Comparison of ENCODE assay signal across 7 cellular contexts in genomic region chr20:32534661-32535240, GRCh38. TPM values are rescaled to one million over a fixed set of nuclear protein-coding genes. Genes with fewer than 3 reads are reported as not detected.
DNase-seq lines count a peak whose midpoint lies in the region; ATAC-seq and TF ChIP-seq lines count a peak whose summit lies in the region.

No MANE protein-coding gene starts in this region.

- H3K36me3 Mint-ChIP-seq in T-cell: peaks cover 3% of the 10 kb centered on the region
- peaks cover 0 to 8% of the 10 kb centered on the region in 2 donors for H3K36me3 Mint-ChIP-seq in activated naive CD4-positive, alpha-beta T cell treated with anti-CD3 and anti-CD28 coated beads, Interleukin-2, amount 50 U/mL, for 72 hours

- CTCF ChIA-PET in T-cell (lab: Charles Lee): interaction anchor here (0.6 to 3.7 kb wide), 10 partner anchors 10 to 402 kb away, joined by 3 to 18 read pairs (median 4); no protein-coding TSS in a partner anchor
- CTCF ChIA-PET in HEK293T (lab: Yijun Ruan, JAX): interaction anchor here (0.6 to 1.5 kb wide), 6 partner anchors 11 to 598 kb away, joined by 3 to 5 read pairs (median 3); no protein-coding TSS in a partner anchor

- no peaks in the 10 kb centered on the region for H3K27me3 Mint-ChIP-seq in T-cell

- peak overlapping the region; percentile 57 for H3K4me3 ChIP-seq in Jurkat, Clone E6-1 (ENCODE audit: low read length)

- peak overlapping the region; percentile 96 to 97 for H3K27ac Mint-ChIP-seq in T-cell
- H3K27ac Mint-ChIP-seq in activated naive CD4-positive, alpha-beta T cell treated with anti-CD3 and anti-CD28 coated beads, Interleukin-2, amount 50 U/mL, for 72 hours: peak overlapping the region; percentile 69 to 95

- H3K9me3 Mint-ChIP-seq in T-cell: no peaks in the 10 kb centered on the region
- H3K9me3 Mint-ChIP-seq in activated naive CD4-positive, alpha-beta T cell treated with anti-CD3 and anti-CD28 coated beads, Interleukin-2, amount 50 U/mL, for 72 hours: no peaks in the 10 kb centered on the region

- peak; percentile 87 for DNase-seq in Jurkat, Clone E6-1 (ENCODE audit: low read depth, low spot score)
- DNase-seq in T-cell (peak in 23 of 34 experiments; percentile 22 to 78 (median 40)), NCI-H2227 (lab: John Stamatoyannopoulos, UW; ENCODE audit: unreplicated experiment) (no peak), KG1 (lab: John Stamatoyannopoulos, UW) (no peak), HEK293T (ENCODE audit: extremely low spot score) (no peak)
- no peak for DNase-seq in activated naive CD4-positive, alpha-beta T cell treated with anti-CD3 and anti-CD28 coated beads, Interleukin-2, amount 50 U/mL, for 72 hours (ENCODE audit: low spot score in 2 of 2)
- DNase-seq in stimulated activated CD4-positive, alpha-beta T cell treated with anti-CD3 and anti-CD28 coated beads, Interleukin-2, amount 100 ng/mL, for 4 hours (ENCODE audit: low read depth): peak; percentile 70

- ATAC-seq in T-cell (replicated peaks in 1 of 4): peak; percentile 35 to 51 (median 42)
- ATAC-seq in activated naive CD4-positive, alpha-beta T cell treated with anti-CD3 and anti-CD28 coated beads, Interleukin-2, amount 50 U/mL, for 72 hours: peak; percentile 44 to 50

- POLR2A ChIA-PET in T-cell (lab: Charles Lee) (interaction anchor here (0.6 to 0.7 kb wide), 15 partner anchors 9 to 1278 kb away, joined by 3 to 15 read pairs (median 4); no protein-coding TSS in a partner anchor), HEK293T (lab: Yijun Ruan, JAX) (no interaction called here)

- peaks cover 83 to 87% (median 86%) of the 10 kb centered on the region in 3 donors for H3K4me1 Mint-ChIP-seq in T-cell

- H3K4me3 Mint-ChIP-seq in T-cell: peak overlapping the region; percentile 74 to 81 (median 75)

TF ChIP-seq in HEK293T, 16 proteins besides CTCF, POLR2A, EP300 and RAD21:
- no peak for TF ChIP-seq FOXA1 (IDR thresholded peaks at IDR 0.05)

RNA-seq across cellular contexts. Expression of gene NOL4L, which starts 50.4 kb away (rescaled TPM):
- 16.0 TPM for polyA plus RNA-seq in Jurkat, Clone E6-1 (2012; ENCODE audit: insufficient read depth, insufficient read length)
- 10 to 100 TPM; 63.5 to 88.8 (median 74.4) TPM for total RNA-seq in T-cell
- total RNA-seq in activated naive CD4-positive, alpha-beta T cell treated with anti-CD3 and anti-CD28 coated beads, Interleukin-2, amount 50 U/mL, for 72 hours: 10 to 100 TPM; 21.2 to 30.7 TPM

Comparison
In these comparisons a context has a peak if more than half of its experiments do, and no peak if none do; other contexts are left out.
1. DNase-seq: peak in Jurkat, Clone E6-1 (single experiment), T-cell (23 of 34) and stimulated activated CD4-positive, alpha-beta T cell treated with anti-CD3 and anti-CD28 coated beads, Interleukin-2, amount 100 ng/mL, for 4 hours (single experiment); none in activated naive CD4-positive, alpha-beta T cell treated with anti-CD3 and anti-CD28 coated beads, Interleukin-2, amount 50 U/mL, for 72 hours (0 of 2), NCI-H2227 (single experiment), KG1 (single experiment) and HEK293T (single experiment).